Comparison of ENCODE assay signal across 1 cellular context in the genomic region with DNA sequence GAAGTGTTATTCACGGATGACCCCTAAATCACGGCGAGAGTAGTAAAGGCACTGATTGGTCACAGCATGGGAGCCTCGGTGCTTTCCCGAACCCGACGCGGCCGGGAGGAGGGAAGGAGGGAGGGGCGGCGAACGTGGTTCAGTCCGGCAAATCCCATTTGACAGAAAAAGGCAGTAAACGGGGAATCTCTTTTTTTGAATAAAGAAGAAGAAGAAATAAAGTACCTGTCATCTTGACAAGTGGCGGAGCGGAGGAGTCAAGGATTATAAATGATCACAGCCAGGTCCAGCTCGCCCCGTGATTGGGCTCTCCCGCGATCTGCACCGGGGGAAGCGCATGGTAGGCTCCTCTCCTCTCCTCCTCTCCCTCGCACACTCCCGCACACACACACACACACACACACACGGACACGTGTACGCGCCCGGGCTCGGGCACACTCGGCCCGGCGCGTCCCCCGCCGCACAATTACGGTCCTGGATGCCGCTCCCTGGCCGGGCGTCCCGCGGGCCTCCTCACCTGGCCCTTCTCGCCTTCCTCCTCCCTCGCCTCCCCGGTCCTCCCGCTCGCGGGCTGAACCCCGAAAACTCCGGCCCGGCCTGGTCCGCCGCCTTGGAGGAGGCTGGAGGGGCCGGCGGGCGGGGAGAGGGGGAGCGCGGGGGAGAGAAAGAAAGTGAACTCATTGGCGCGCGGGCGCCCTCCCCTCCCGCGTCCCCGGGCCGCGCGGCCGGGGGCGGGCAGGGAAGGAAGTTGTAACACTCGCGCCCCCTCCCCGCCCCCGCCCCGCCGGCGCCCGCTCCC.
TF ChIP-seq lines count a peak whose summit lies in the region.

No MANE protein-coding gene starts in this region.

TF ChIP-seq in HEK293, 187 proteins besides CTCF, POLR2A, EP300 and RAD21 (continued from another document and continues in another):
- TF ChIP-seq GLIS2 (tag by site-specific recombination; IDR thresholded peaks at IDR 0.05) (peak; percentile 74), BCL11B (tag by site-specific recombination; IDR thresholded peaks at IDR 0.05; ENCODE audit: low read depth) (peak; percentile 83; the same call in 1 of the 2 replicates), MEIS1 (CRISPR knock-in tag; IDR thresholded peaks at IDR 0.05; ENCODE audit: borderline replicate concordance) (no peak), WT1 (tag by site-specific recombination; IDR thresholded peaks at IDR 0.05) (peak; percentile 65; the same call in 1 of the 2 replicates), ZBTB48 (tag by site-specific recombination; IDR thresholded peaks at IDR 0.05) (peak; percentile 68), GLIS1 (tag by site-specific recombination; IDR thresholded peaks at IDR 0.05) (peak; percentile 48; the same call in 1 of the 2 replicates), ZBTB26 (tag by site-specific recombination; optimal IDR thresholded peaks at IDR 0.05) (peak; percentile 98), ZIC2 (tag by site-specific recombination; IDR thresholded peaks at IDR 0.05) (peak; percentile 42; the same call in 1 of the 2 replicates), SCRT1 (tag by site-specific recombination; IDR thresholded peaks at IDR 0.05; ENCODE audit: borderline replicate concordance) (no peak), REPIN1 (tag by site-specific recombination; IDR thresholded peaks at IDR 0.05; ENCODE audit: low read depth) (peak; percentile 64; the same call in 1 of the 2 replicates), ZSCAN30 (tag by site-specific recombination; IDR thresholded peaks at IDR 0.05) (peak; percentile 66; the same call in 1 of the 2 replicates), SP7 (tag by site-specific recombination; IDR thresholded peaks at IDR 0.05) (peak; percentile 53), ZNF610 (tag by site-specific recombination; IDR thresholded peaks at IDR 0.05; ENCODE audit: borderline replicate concordance) (peak; percentile 70), ZFP37 (tag by site-specific recombination; IDR thresholded peaks at IDR 0.05) (peak; percentile 88), ZNF148 (tag by site-specific recombination; IDR thresholded peaks at IDR 0.05; ENCODE audit: borderline replicate concordance) (no peak), ZNF777 (tag by site-specific recombination; IDR thresholded peaks at IDR 0.05; ENCODE audit: borderline replicate concordance) (peak; percentile 70; the same call in 1 of the 2 replicates), ZNF362 (tag by site-specific recombination; IDR thresholded peaks at IDR 0.05) (no peak), ZNF335 (tag by site-specific recombination; conservative IDR thresholded peaks at IDR 0.05) (peak; percentile 90), ZNF624 (tag by site-specific recombination; IDR thresholded peaks at IDR 0.05) (peak; percentile 51; the same call in 1 of the 2 replicates), ZNF133 (tag by site-specific recombination; IDR thresholded peaks at IDR 0.05) (0 out of 2 replicates have a peak, but pooled peaks have one; percentile 29), SP2 (tag by site-specific recombination; IDR thresholded peaks at IDR 0.05) (peak; percentile 44), ZNF558 (tag by site-specific recombination; IDR thresholded peaks at IDR 0.05) (no peak), ZNF792 (tag by site-specific recombination; IDR thresholded peaks at IDR 0.05) (peak; percentile 44; the same call in 1 of the 2 replicates), ZNF391 (tag by site-specific recombination; IDR thresholded peaks at IDR 0.05; ENCODE audit: borderline replicate concordance, low read depth) (peak; percentile 90), INSM2 (tag by site-specific recombination; IDR thresholded peaks at IDR 0.05) (0 out of 2 replicates have a peak, but pooled peaks have one; percentile 34), ZNF239 (tag by site-specific recombination; IDR thresholded peaks at IDR 0.05) (0 out of 2 replicates have a peak, but pooled peaks have one; percentile 46), ZNF174 (tag by site-specific recombination; IDR thresholded peaks at IDR 0.05) (no peak), ZNF398 (tag by site-specific recombination; IDR thresholded peaks at IDR 0.05) (peak; percentile 96)
- TF ChIP-seq, protein P1, sequence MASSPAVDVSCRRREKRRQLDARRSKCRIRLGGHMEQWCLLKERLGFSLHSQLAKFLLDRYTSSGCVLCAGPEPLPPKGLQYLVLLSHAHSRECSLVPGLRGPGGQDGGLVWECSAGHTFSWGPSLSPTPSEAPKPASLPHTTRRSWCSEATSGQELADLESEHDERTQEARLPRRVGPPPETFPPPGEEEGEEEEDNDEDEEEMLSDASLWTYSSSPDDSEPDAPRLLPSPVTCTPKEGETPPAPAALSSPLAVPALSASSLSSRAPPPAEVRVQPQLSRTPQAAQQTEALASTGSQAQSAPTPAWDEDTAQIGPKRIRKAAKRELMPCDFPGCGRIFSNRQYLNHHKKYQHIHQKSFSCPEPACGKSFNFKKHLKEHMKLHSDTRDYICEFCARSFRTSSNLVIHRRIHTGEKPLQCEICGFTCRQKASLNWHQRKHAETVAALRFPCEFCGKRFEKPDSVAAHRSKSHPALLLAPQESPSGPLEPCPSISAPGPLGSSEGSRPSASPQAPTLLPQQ (tag by site-specific recombination; IDR thresholded peaks at IDR 0.05): peak; percentile 88
- TF ChIP-seq, protein P2, sequence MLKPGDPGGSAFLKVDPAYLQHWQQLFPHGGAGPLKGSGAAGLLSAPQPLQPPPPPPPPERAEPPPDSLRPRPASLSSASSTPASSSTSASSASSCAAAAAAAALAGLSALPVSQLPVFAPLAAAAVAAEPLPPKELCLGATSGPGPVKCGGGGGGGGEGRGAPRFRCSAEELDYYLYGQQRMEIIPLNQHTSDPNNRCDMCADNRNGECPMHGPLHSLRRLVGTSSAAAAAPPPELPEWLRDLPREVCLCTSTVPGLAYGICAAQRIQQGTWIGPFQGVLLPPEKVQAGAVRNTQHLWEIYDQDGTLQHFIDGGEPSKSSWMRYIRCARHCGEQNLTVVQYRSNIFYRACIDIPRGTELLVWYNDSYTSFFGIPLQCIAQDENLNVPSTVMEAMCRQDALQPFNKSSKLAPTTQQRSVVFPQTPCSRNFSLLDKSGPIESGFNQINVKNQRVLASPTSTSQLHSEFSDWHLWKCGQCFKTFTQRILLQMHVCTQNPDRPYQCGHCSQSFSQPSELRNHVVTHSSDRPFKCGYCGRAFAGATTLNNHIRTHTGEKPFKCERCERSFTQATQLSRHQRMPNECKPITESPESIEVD (tag by site-specific recombination; IDR thresholded peaks at IDR 0.05): no peak
- TF ChIP-seq, protein P3, sequence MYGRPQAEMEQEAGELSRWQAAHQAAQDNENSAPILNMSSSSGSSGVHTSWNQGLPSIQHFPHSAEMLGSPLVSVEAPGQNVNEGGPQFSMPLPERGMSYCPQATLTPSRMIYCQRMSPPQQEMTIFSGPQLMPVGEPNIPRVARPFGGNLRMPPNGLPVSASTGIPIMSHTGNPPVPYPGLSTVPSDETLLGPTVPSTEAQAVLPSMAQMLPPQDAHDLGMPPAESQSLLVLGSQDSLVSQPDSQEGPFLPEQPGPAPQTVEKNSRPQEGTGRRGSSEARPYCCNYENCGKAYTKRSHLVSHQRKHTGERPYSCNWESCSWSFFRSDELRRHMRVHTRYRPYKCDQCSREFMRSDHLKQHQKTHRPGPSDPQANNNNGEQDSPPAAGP (tag by site-specific recombination; IDR thresholded peaks at IDR 0.05): peak; percentile 69; the same call in 1 of the 2 replicates
- TF ChIP-seq, protein P4, sequence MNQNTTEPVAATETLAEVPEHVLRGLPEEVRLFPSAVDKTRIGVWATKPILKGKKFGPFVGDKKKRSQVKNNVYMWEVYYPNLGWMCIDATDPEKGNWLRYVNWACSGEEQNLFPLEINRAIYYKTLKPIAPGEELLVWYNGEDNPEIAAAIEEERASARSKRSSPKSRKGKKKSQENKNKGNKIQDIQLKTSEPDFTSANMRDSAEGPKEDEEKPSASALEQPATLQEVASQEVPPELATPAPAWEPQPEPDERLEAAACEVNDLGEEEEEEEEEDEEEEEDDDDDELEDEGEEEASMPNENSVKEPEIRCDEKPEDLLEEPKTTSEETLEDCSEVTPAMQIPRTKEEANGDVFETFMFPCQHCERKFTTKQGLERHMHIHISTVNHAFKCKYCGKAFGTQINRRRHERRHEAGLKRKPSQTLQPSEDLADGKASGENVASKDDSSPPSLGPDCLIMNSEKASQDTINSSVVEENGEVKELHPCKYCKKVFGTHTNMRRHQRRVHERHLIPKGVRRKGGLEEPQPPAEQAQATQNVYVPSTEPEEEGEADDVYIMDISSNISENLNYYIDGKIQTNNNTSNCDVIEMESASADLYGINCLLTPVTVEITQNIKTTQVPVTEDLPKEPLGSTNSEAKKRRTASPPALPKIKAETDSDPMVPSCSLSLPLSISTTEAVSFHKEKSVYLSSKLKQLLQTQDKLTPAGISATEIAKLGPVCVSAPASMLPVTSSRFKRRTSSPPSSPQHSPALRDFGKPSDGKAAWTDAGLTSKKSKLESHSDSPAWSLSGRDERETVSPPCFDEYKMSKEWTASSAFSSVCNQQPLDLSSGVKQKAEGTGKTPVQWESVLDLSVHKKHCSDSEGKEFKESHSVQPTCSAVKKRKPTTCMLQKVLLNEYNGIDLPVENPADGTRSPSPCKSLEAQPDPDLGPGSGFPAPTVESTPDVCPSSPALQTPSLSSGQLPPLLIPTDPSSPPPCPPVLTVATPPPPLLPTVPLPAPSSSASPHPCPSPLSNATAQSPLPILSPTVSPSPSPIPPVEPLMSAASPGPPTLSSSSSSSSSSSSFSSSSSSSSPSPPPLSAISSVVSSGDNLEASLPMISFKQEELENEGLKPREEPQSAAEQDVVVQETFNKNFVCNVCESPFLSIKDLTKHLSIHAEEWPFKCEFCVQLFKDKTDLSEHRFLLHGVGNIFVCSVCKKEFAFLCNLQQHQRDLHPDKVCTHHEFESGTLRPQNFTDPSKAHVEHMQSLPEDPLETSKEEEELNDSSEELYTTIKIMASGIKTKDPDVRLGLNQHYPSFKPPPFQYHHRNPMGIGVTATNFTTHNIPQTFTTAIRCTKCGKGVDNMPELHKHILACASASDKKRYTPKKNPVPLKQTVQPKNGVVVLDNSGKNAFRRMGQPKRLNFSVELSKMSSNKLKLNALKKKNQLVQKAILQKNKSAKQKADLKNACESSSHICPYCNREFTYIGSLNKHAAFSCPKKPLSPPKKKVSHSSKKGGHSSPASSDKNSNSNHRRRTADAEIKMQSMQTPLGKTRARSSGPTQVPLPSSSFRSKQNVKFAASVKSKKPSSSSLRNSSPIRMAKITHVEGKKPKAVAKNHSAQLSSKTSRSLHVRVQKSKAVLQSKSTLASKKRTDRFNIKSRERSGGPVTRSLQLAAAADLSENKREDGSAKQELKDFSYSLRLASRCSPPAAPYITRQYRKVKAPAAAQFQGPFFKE (tag by site-specific recombination; IDR thresholded peaks at IDR 0.05; ENCODE audit: borderline replicate concordance): no peak
